Comparison of ENCODE assay signal across 19 cellular contexts in genomic region chr17:74474043-74474792, GRCh38. TPM values are rescaled to one million over a fixed set of nuclear protein-coding genes. Genes with fewer than 3 reads are reported as not detected.
A peak's percentile ranks its signal among the peaks of the same experiment; 100 is the strongest.
DNase-seq lines count a peak whose midpoint lies in the region; ATAC-seq and TF ChIP-seq lines count a peak whose summit lies in the region.
"Had no signal": no experiment of that assay in that cellular context is flagged by ENCODE, and none has a peak within 500 bp of the region (broad histone marks: within the 10 kb centered on the region; RNA-seq: fewer than 3 reads in every experiment).

No MANE protein-coding gene starts in this region.

- H3K27me3 ChIP-seq in neural progenitor cell, result no peaks in the 10 kb centered on the region

- H3K4me3 Mint-ChIP-seq in activated T-cell treated with anti-CD3 and anti-CD28 coated beads, Interleukin-2, amount 50 U/mL, for 4 hours, result peak overlapping the region; percentile 55
- peak overlapping the region; percentile 31 for H3K4me3 Mint-ChIP-seq in activated T-helper 17 cell treated with anti-CD3 and anti-CD28 coated beads, Interleukin-2, amount 50 U/mL, for 72 hours
- no peak overlapping the region for H3K4me3 Mint-ChIP-seq in neural progenitor cell

- peaks cover 30% of the 10 kb centered on the region for H3K36me3 Mint-ChIP-seq in activated T-cell treated with anti-CD3 and anti-CD28 coated beads, Interleukin-2, amount 50 U/mL, for 4 hours (ENCODE audit: insufficient read depth)
- H3K36me3 Mint-ChIP-seq in activated T-helper 17 cell treated with anti-CD3 and anti-CD28 coated beads, Interleukin-2, amount 50 U/mL, for 72 hours (ENCODE audit: low read depth), result peaks cover 35% of the 10 kb centered on the region
- H3K36me3 Mint-ChIP-seq in neural progenitor cell, result no peaks in the 10 kb centered on the region

- no peak overlapping the region for H3K9ac ChIP-seq in neural progenitor cell

- H3K27ac ChIP-seq in KOPT-K1 (ENCODE audit: low read depth, low read length, poor library complexity, severe bottlenecking) (peak overlapping the region; percentile 75), neural progenitor cell (no peak overlapping the region)
- H3K27ac ChIP-seq: heart left ventricle, suprapubic skin had no signal

- H3K36me3 ChIP-seq in KOPT-K1 (ENCODE audit: insufficient read depth, low read length) (peaks cover 27% of the 10 kb centered on the region), neural progenitor cell (no peaks in the 10 kb centered on the region)
- H3K36me3 ChIP-seq: suprapubic skin had no signal

- H2AFZ ChIP-seq in neural progenitor cell (replicated peaks), result no peak overlapping the region

- peak overlapping the region; percentile 79 for H3K27ac Mint-ChIP-seq in activated T-helper 17 cell treated with anti-CD3 and anti-CD28 coated beads, Interleukin-2, amount 50 U/mL, for 72 hours
- H3K27ac Mint-ChIP-seq in neural progenitor cell, result peak overlapping the region; percentile 17

- no peaks in the 10 kb centered on the region for H3K79me2 ChIP-seq in neural progenitor cell (ENCODE audit: low read depth)

- H3K4me1 ChIP-seq in neural progenitor cell, result no peaks in the 10 kb centered on the region
- H3K4me1 ChIP-seq: suprapubic skin had no signal

- H4K20me1 ChIP-seq in neural progenitor cell (ENCODE audit: low read depth), result no peaks in the 10 kb centered on the region

- H3K4me2 ChIP-seq in neural progenitor cell, result no peak overlapping the region

- no peak for TF ChIP-seq CTCF in neural progenitor cell (IDR thresholded peaks at IDR 0.05)

- H3F3A ChIP-seq in neural progenitor cell (ENCODE audit: low read depth), result no peaks in the 10 kb centered on the region

- peak in 1 of 2 donors; percentile 40 for ATAC-seq in activated T-cell treated with anti-CD3 and anti-CD28 coated beads, Interleukin-2, amount 50 U/mL, for 4 hours
- ATAC-seq in activated T-helper 17 cell treated with anti-CD3 and anti-CD28 coated beads, Interleukin-2, amount 50 U/mL, for 72 hours (replicated peaks), result no peak
- ATAC-seq: heart left ventricle, left ventricle myocardium superior had no signal

- H3K9me3 ChIP-seq in KOPT-K1 (ENCODE audit: insufficient read depth, low read length, poor library complexity, severe bottlenecking) (peaks cover 24% of the 10 kb centered on the region), neural progenitor cell (ENCODE audit: low read depth) (no peaks in the 10 kb centered on the region)
- H3K9me3 ChIP-seq: suprapubic skin had no signal

- no peak for DNase-seq in activated T-cell treated with anti-CD3 and anti-CD28 coated beads, Interleukin-2, amount 50 U/mL, for 4 hours
- DNase-seq in activated T-cell treated with anti-CD3 and anti-CD28 coated beads for 4 hours, result no peak
- DNase-seq in neural progenitor cell (ENCODE audit: low spot score), result no peak
- no peak for DNase-seq in HUDEP-2 (lab: John Stamatoyannopoulos, UW; ENCODE audit: unreplicated experiment in 76 of 76)
- no peak for DNase-seq in effector CD8-positive, alpha-beta T cell (lab: John Stamatoyannopoulos, UW)
- no peak for DNase-seq in medulla oblongata (ENCODE audit: extremely low spot score)
- DNase-seq: ACHN; activated effector memory CD4-positive, alpha-beta T cell treated with anti-CD3 and anti-CD28 coated beads, Interleukin-2, amount 50 U/mL, for 16 hours; DMS79 treated with DMSO at 0.1 percent for 48 hours; left ventricle myocardium superior; NCI-H1694; NCI-H2227 treated with DMSO at 0.1 percent for 48 hours; nucleus accumbens; retina had no signal

- H3K4me3 ChIP-seq in neural progenitor cell, result no peak overlapping the region
- H3K4me3 ChIP-seq: heart left ventricle, suprapubic skin had no signal

- no peaks in the 10 kb centered on the region for H3K27me3 Mint-ChIP-seq in activated T-cell treated with anti-CD3 and anti-CD28 coated beads, Interleukin-2, amount 50 U/mL, for 4 hours (ENCODE audit: low read depth)
- no peaks in the 10 kb centered on the region for H3K27me3 Mint-ChIP-seq in activated T-helper 17 cell treated with anti-CD3 and anti-CD28 coated beads, Interleukin-2, amount 50 U/mL, for 72 hours
- H3K27me3 Mint-ChIP-seq in neural progenitor cell (ENCODE audit: insufficient read depth, low read depth), result peaks cover 23% of the 10 kb centered on the region
- H3K27me3 Mint-ChIP-seq: IgD-negative memory B cell had no signal

- H3K9me3 Mint-ChIP-seq in activated T-cell treated with anti-CD3 and anti-CD28 coated beads, Interleukin-2, amount 50 U/mL, for 4 hours, result peaks cover 10% of the 10 kb centered on the region
- no peaks in the 10 kb centered on the region for H3K9me3 Mint-ChIP-seq in activated T-helper 17 cell treated with anti-CD3 and anti-CD28 coated beads, Interleukin-2, amount 50 U/mL, for 72 hours
- H3K9me3 Mint-ChIP-seq in neural progenitor cell, result peaks cover 9% of the 10 kb centered on the region

- peaks cover 71% of the 10 kb centered on the region for H3K4me1 Mint-ChIP-seq in activated T-cell treated with anti-CD3 and anti-CD28 coated beads, Interleukin-2, amount 50 U/mL, for 4 hours (ENCODE audit: low read depth)
- H3K4me1 Mint-ChIP-seq in activated T-helper 17 cell treated with anti-CD3 and anti-CD28 coated beads, Interleukin-2, amount 50 U/mL, for 72 hours, result peaks cover 37% of the 10 kb centered on the region
- peaks cover 4% of the 10 kb centered on the region for H3K4me1 Mint-ChIP-seq in neural progenitor cell

RNA-seq across cellular contexts. Expression of gene CD300A, which starts 7.8 kb away (rescaled TPM):
- 1 to 10 TPM; 1.3 to 2.6 (median 2.1) TPM for total RNA-seq in activated T-cell treated with anti-CD3 and anti-CD28 coated beads, Interleukin-2, amount 50 U/mL, for 4 hours
- 10 to 100 TPM in 1 of 2 donors, 1 to 10 TPM in 1; 3.0 to 29.1 TPM for total RNA-seq in activated T-helper 17 cell treated with anti-CD3 and anti-CD28 coated beads, Interleukin-2, amount 50 U/mL, for 72 hours
- total RNA-seq in neural progenitor cell (ENCODE audit: low replicate concordance), result 0.28 TPM in 1 of 2 replicates, not detected in the other

RNA-seq across cellular contexts. Expression of gene GPRC5C, which starts 42.3 kb away (rescaled TPM):
- under 1 TPM; 0.49 to 0.76 (median 0.63) TPM for total RNA-seq in activated T-cell treated with anti-CD3 and anti-CD28 coated beads, Interleukin-2, amount 50 U/mL, for 4 hours
- 1 to 10 TPM in 1 of 2 donors, not detected in 1; 5.0 TPM for total RNA-seq in activated T-helper 17 cell treated with anti-CD3 and anti-CD28 coated beads, Interleukin-2, amount 50 U/mL, for 72 hours
- 13.5 and 42.0 TPM in 2 replicates for total RNA-seq in neural progenitor cell (ENCODE audit: low replicate concordance)

RNA-seq across cellular contexts. Expression of gene CD300LB, which starts 57.1 kb away (rescaled TPM):
- total RNA-seq in activated T-cell treated with anti-CD3 and anti-CD28 coated beads, Interleukin-2, amount 50 U/mL, for 4 hours, result not detected
- not detected for total RNA-seq in activated T-helper 17 cell treated with anti-CD3 and anti-CD28 coated beads, Interleukin-2, amount 50 U/mL, for 72 hours
- not detected in 2 replicates for total RNA-seq in neural progenitor cell (ENCODE audit: low replicate concordance)
- total RNA-seq: suprapubic skin had no signal
